Comparison of ENCODE assay signal across 1 cellular context in genomic region chr10:108393111-108393510, GRCh38.
TF ChIP-seq lines count a peak whose summit lies in the region.

No MANE protein-coding gene starts in this region.

TF ChIP-seq in IMR-90, 13 proteins besides CTCF, POLR2A, EP300 and RAD21 (continued from another document):
- TF ChIP-seq USF2 (IDR thresholded peaks at IDR 0.05; ENCODE audit: low read depth, low read length) = no peak
- TF ChIP-seq MXI1 (IDR thresholded peaks at IDR 0.05; ENCODE audit: borderline replicate concordance, low read depth, low read length) = no peak
- no peak for TF ChIP-seq SMC3 (IDR thresholded peaks at IDR 0.05; ENCODE audit: low read depth, low read length)
- TF ChIP-seq RFX5 (IDR thresholded peaks at IDR 0.05; ENCODE audit: low read depth, low read length) = no peak
- TF ChIP-seq CHD1 (IDR thresholded peaks at IDR 0.05; ENCODE audit: low read depth, low read length) = no peak
- no peak for TF ChIP-seq ELK1 (IDR thresholded peaks at IDR 0.05; ENCODE audit: borderline replicate concordance, low read depth, low read length)
